26 cellular contexts compared by ENCODE assay signal in genomic region chr19:40344422-40344821, GRCh38. TPM values are rescaled to one million over a fixed set of nuclear protein-coding genes. Genes with fewer than 3 reads are reported as not detected.
"Had no signal": no experiment of that assay in that cellular context is flagged by ENCODE, and none has a peak within 500 bp of the region (broad histone marks: within the 10 kb centered on the region; RNA-seq: fewer than 3 reads in every experiment).

No MANE protein-coding gene starts in this region.

- ATAC-seq: activated CD8-positive, alpha-beta T cell treated with anti-CD3 and anti-CD28 coated beads, Interleukin-2, amount 10 ng/mL, durations not matched to agents 7 days and 5 days; activated T-helper 17 cell treated with anti-CD3 and anti-CD28 coated beads, Interleukin-2, amount 50 U/mL, for 72 hours; effector memory CD8-positive, alpha-beta T cell; natural killer cell; pancreas; sciatic nerve; SK-N-SH treated with all-trans-retinoic acid at 6 μM for 48 hours; upper lobe of right lung had no signal

- H3K4me2 ChIP-seq: smooth muscle cell had no signal

- DNase-seq: activated CD4-positive, alpha-beta T cell treated with anti-CD3 and anti-CD28 coated beads for 1 hour; activated CD4-positive, alpha-beta T cell treated with anti-CD3 and anti-CD28 coated beads, Interleukin-2, amount 50 U/mL, for 1 hour; activated CD8-positive, alpha-beta T cell treated with anti-CD3 and anti-CD28 coated beads, Interleukin-2, amount 10 ng/mL, durations not matched to agents 7 days and 5 days; activated T-cell treated with anti-CD3 and anti-CD28 coated beads, Interleukin-2, amount 50 U/mL, for 1 hour; adrenal gland; colonic mucosa; dorsolateral prefrontal cortex; effector memory CD8-positive, alpha-beta T cell; islet precursor cell; natural killer cell; stimulated activated CD4-positive, alpha-beta T cell treated with anti-CD3 and anti-CD28 coated beads, Interleukin-4, amount 100 ng/mL, for 1 hour; stimulated activated naive CD4-positive, alpha-beta T cell; upper lobe of right lung had no signal

- H3K27me3 ChIP-seq: adrenal gland, ascending aorta, colonic mucosa, dorsolateral prefrontal cortex, esophagus muscularis mucosa, neutrophil, pancreas, upper lobe of right lung had no signal

- H3K27ac ChIP-seq: adrenal gland, colonic mucosa, esophagus muscularis mucosa, neutrophil, pancreas, upper lobe of right lung had no signal

- H3K36me3 ChIP-seq: adrenal gland, colonic mucosa, pancreas had no signal

- FAIRE-seq: endothelial cell of umbilical vein, frontal cortex, pancreas, TTC549 had no signal

- H3K9me3 ChIP-seq: adrenal gland, ascending aorta, colonic mucosa, esophagus muscularis mucosa, neutrophil, pancreas, thoracic aorta, upper lobe of right lung had no signal

- H3K4me3 ChIP-seq: adrenal gland, ascending aorta, colonic mucosa, dorsolateral prefrontal cortex, esophagus muscularis mucosa, lung, pancreas, smooth muscle cell, thoracic aorta, upper lobe of right lung had no signal

RNA-seq across cellular contexts. Expression of gene HIPK4, which starts 45.6 kb away (rescaled TPM):
- total RNA-seq: activated T-helper 17 cell treated with anti-CD3 and anti-CD28 coated beads, Interleukin-2, amount 50 U/mL, for 72 hours; ascending aorta; colonic mucosa; endothelial cell of umbilical vein; frontal cortex; smooth muscle cell; thoracic aorta had no signal
